8 cellular contexts compared by ENCODE assay signal in the genomic region with DNA sequence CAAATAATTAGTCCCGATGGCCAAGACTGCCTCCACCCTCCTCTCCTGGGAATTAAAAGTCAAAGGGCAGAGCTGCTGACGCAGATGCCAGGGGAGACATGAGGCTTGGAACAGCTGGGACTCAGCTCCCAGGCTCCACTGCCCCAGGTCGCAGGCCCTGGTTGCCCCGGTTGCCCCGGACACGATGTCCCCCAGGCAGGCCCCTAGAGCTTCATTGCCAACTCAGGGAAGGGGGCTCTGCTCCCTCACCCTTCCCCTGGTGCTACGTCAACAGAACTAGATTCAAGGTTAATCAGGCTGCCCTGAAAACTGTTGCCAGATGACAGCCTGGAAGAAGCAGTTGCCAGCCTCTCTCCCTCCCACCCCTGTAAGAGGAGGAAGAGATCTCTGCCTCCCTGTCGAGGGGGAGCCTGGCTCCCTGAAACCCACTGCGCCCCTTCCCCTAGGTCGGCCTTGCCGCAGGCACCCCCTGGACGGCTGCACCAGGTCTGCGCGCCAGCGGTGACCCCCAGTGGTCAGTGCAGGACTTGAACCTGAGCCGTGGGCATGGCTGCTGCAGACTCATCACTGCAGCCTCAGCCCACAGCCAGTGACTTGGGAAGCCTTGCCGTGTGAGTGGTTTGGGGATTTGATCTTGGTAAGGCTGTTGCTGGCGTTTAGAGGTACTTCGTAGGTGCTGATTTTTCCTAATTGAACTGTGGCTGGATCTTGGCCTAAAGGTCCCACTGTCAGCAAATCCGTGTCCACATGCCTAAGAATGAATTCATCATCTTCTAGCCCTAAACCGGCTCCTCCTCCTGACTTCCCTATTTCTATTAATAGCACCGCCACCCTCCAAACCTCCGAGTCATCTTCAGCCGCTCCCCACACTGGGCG.
DNase-seq lines count a peak whose midpoint lies in the region; ATAC-seq and TF ChIP-seq lines count a peak whose summit lies in the region.

No MANE protein-coding gene starts in this region.

- H3K27me3 ChIP-seq in HUES48 (ENCODE audit: control insufficient read depth, insufficient read depth, low read length) (peaks cover 1% of the 10 kb centered on the region), Panc1 (ENCODE audit: control insufficient read depth, insufficient read depth, low read length) (no peaks in the 10 kb centered on the region)

- H3K4me1 ChIP-seq in ES-I3 (ENCODE audit: insufficient read depth, low read length): peaks cover 58% of the 10 kb centered on the region
- H3K4me1 ChIP-seq in HUES48 (ENCODE audit: control insufficient read depth, insufficient read depth, low read length): peaks cover 34% of the 10 kb centered on the region
- H3K4me1 ChIP-seq in Panc1 (ENCODE audit: control insufficient read depth, insufficient read depth, low read length): peaks cover 63% of the 10 kb centered on the region

- no peak overlapping the region for H3K4me3 Mint-ChIP-seq in activated T-helper 17 cell treated with anti-CD3 and anti-CD28 coated beads, Interleukin-2, amount 50 U/mL, for 72 hours
- peak overlapping the region; percentile 2 for H3K4me3 Mint-ChIP-seq in natural killer cell treated with Interleukin-12 subunit alpha and Interleukin-12 subunit beta and Interleukin-15 and Interleukin-18, amount 100 ng/mL, for 72 hours

- peak overlapping the region; percentile 55 for H3K27ac ChIP-seq in HUES48 (ENCODE audit: low read depth, low read length)
- H3K27ac ChIP-seq in Panc1 (ENCODE audit: low read length): peak overlapping the region; percentile 87
- peak overlapping the region; percentile 53 for H3K27ac ChIP-seq in temporal lobe (ENCODE audit: low read depth, low read length)

- ATAC-seq in Panc1 (peak; percentile 86), HG03045 (IDR thresholded peaks at IDR 0.05; ENCODE audit: unreplicated experiment) (no peak)
- ATAC-seq in activated T-helper 17 cell treated with anti-CD3 and anti-CD28 coated beads, Interleukin-2, amount 50 U/mL, for 72 hours (replicated peaks): peak; percentile 92
- peak; percentile 76 to 78 for ATAC-seq in natural killer cell treated with Interleukin-12 subunit alpha and Interleukin-12 subunit beta and Interleukin-15 and Interleukin-18, amount 100 ng/mL, for 72 hours

- H3K27me3 Mint-ChIP-seq in activated T-helper 17 cell treated with anti-CD3 and anti-CD28 coated beads, Interleukin-2, amount 50 U/mL, for 72 hours: no peaks in the 10 kb centered on the region
- peaks cover 0 to 8% of the 10 kb centered on the region in 2 donors for H3K27me3 Mint-ChIP-seq in natural killer cell treated with Interleukin-12 subunit alpha and Interleukin-12 subunit beta and Interleukin-15 and Interleukin-18, amount 100 ng/mL, for 72 hours

- peak; percentile 96 for TF ChIP-seq CTCF in Panc1 (IDR thresholded peaks at IDR 0.05)

- H3K4me1 Mint-ChIP-seq in activated T-helper 17 cell treated with anti-CD3 and anti-CD28 coated beads, Interleukin-2, amount 50 U/mL, for 72 hours: peaks cover 4% of the 10 kb centered on the region
- H3K4me1 Mint-ChIP-seq in natural killer cell treated with Interleukin-12 subunit alpha and Interleukin-12 subunit beta and Interleukin-15 and Interleukin-18, amount 100 ng/mL, for 72 hours (ENCODE audit: low read depth in 2 of 2): peaks cover 13% of the 10 kb centered on the region in 2 donors

- DNase-seq in Panc1 (ENCODE audit: low read depth, low spot score) (peak; percentile 67), fibroblast of peridontal ligament (ENCODE audit: extremely low read depth) (peak; percentile 90)
- no peak for DNase-seq in natural killer cell treated with Interleukin-12 subunit alpha and Interleukin-12 subunit beta and Interleukin-15 and Interleukin-18, amount 100 ng/mL, for 72 hours (ENCODE audit: low spot score)

- intact Hi-C loops in Panc1 (cut with micrococcal nuclease; ENCODE audit: unreplicated experiment): loop anchor here (1.0 to 5.0 kb wide), 3 partner anchors 87 to 168 kb away; no protein-coding TSS in a partner anchor

- in situ Hi-C loops in Panc1 (cut with HindIII; ENCODE audit: low pct_unique_long_range_greater_than_20kb, low sequenced_read_pairs): no loop called here

- H3K9me3 ChIP-seq in ES-I3 (ENCODE audit: control insufficient read depth, insufficient read depth, low read length) (no peaks in the 10 kb centered on the region), HUES48 (ENCODE audit: control insufficient read depth, insufficient read depth, low read length) (no peaks in the 10 kb centered on the region), Panc1 (ENCODE audit: control insufficient read depth, insufficient read depth, low read depth, low read length) (no peaks in the 10 kb centered on the region)

- no peaks in the 10 kb centered on the region for H3K36me3 ChIP-seq in ES-I3 (ENCODE audit: insufficient read depth, low read length)
- no peaks in the 10 kb centered on the region for H3K36me3 ChIP-seq in HUES48 (ENCODE audit: control insufficient read depth, insufficient read depth, low read length)
- no peaks in the 10 kb centered on the region for H3K36me3 ChIP-seq in Panc1 (ENCODE audit: control insufficient read depth, insufficient read depth, low read length)

- H3K27ac Mint-ChIP-seq in activated T-helper 17 cell treated with anti-CD3 and anti-CD28 coated beads, Interleukin-2, amount 50 U/mL, for 72 hours: peak overlapping the region; percentile 14
- H3K27ac Mint-ChIP-seq in natural killer cell treated with Interleukin-12 subunit alpha and Interleukin-12 subunit beta and Interleukin-15 and Interleukin-18, amount 100 ng/mL, for 72 hours: no peak overlapping the region

- CTCF ChIA-PET in Panc1 (lab: Charles Lee): interaction anchor here (0.6 to 3.6 kb wide), 7 partner anchors 59 to 167 kb away, joined by 3 to 33 read pairs (median 4); no protein-coding TSS in a partner anchor

- H3K9me3 Mint-ChIP-seq in activated T-helper 17 cell treated with anti-CD3 and anti-CD28 coated beads, Interleukin-2, amount 50 U/mL, for 72 hours: no peaks in the 10 kb centered on the region
- H3K9me3 Mint-ChIP-seq in natural killer cell treated with Interleukin-12 subunit alpha and Interleukin-12 subunit beta and Interleukin-15 and Interleukin-18, amount 100 ng/mL, for 72 hours: no peaks in the 10 kb centered on the region

- BruUV-seq in Panc1 (replicated peaks; lab: Mats Ljungman, UMichigan): no TSS peak

- peak overlapping the region; percentile 14 for H3K9ac ChIP-seq in ES-I3 (ENCODE audit: low read depth, low read length)
- H3K9ac ChIP-seq in HUES48 (ENCODE audit: low read depth, low read length): peak overlapping the region; percentile 41; the same call in 1 of the 2 replicates

- POLR2A ChIA-PET in Panc1 (lab: Charles Lee): interaction anchor here (0.6 to 3.2 kb wide), 2 partner anchors 84 to 188 kb away, joined by 9 to 30 read pairs; a partner anchor contains a TSS

- peak overlapping the region; percentile 17; the same call in 1 of the 2 replicates for H3K4me3 ChIP-seq in HUES48 (ENCODE audit: low read depth, low read length)
- peak overlapping the region in 1 of 2 experiments; percentile 15; a peak in 1 of 4 replicates for H3K4me3 ChIP-seq in Panc1 (ENCODE audit: low read depth in 2 of 2, low read length in 2 of 2)

- no peaks in the 10 kb centered on the region for H3K36me3 Mint-ChIP-seq in activated T-helper 17 cell treated with anti-CD3 and anti-CD28 coated beads, Interleukin-2, amount 50 U/mL, for 72 hours (ENCODE audit: low read depth)
- H3K36me3 Mint-ChIP-seq in natural killer cell treated with Interleukin-12 subunit alpha and Interleukin-12 subunit beta and Interleukin-15 and Interleukin-18, amount 100 ng/mL, for 72 hours: no peaks in the 10 kb centered on the region
